ENCODE assay signal across 18 cellular contexts in genomic region chr1:100661176-100661575, GRCh38. TPM values are rescaled to one million over a fixed set of nuclear protein-coding genes. Genes with fewer than 3 reads are reported as not detected.
DNase-seq lines count a peak whose midpoint lies in the region; ATAC-seq and TF ChIP-seq lines count a peak whose summit lies in the region.
"Had no signal": no experiment of that assay in that cellular context is flagged by ENCODE, and none has a peak within 500 bp of the region (broad histone marks: within the 10 kb centered on the region; RNA-seq: fewer than 3 reads in every experiment).

No MANE protein-coding gene starts in this region.

- no peak overlapping the region for H3K27ac Mint-ChIP-seq in natural killer cell treated with Interleukin-12 subunit alpha and Interleukin-12 subunit beta and Interleukin-15 and Interleukin-18, amount 100 ng/mL, for 72 hours
- no peak overlapping the region for H3K27ac Mint-ChIP-seq in activated CD4-positive, alpha-beta T cell treated with anti-CD3 and anti-CD28 coated beads for 36 hours
- H3K27ac Mint-ChIP-seq: CD4-positive, alpha-beta T cell; H9 had no signal

- H3K4me3 Mint-ChIP-seq in natural killer cell treated with Interleukin-12 subunit alpha and Interleukin-12 subunit beta and Interleukin-15 and Interleukin-18, amount 100 ng/mL, for 72 hours, result no peak overlapping the region
- H3K4me3 Mint-ChIP-seq in activated CD4-positive, alpha-beta T cell treated with anti-CD3 and anti-CD28 coated beads for 36 hours, result no peak overlapping the region
- H3K4me3 Mint-ChIP-seq: CD4-positive, alpha-beta T cell; H9 had no signal

- no peaks in the 10 kb centered on the region for H3K9me3 ChIP-seq in body of pancreas
- H3K9me3 ChIP-seq: A549, Caco-2 had no signal

- CTCF ChIA-PET in activated CD4-positive, alpha-beta T cell treated with anti-CD3 and anti-CD28 coated beads for 36 hours (lab: Charles Lee), result no interaction called here

- H3K27ac ChIP-seq in body of pancreas, result no peak overlapping the region
- H3K27ac ChIP-seq: 22Rv1, A549, C4-2B had no signal

- no peaks in the 10 kb centered on the region for H3K4me1 ChIP-seq in body of pancreas
- H3K4me1 ChIP-seq: Caco-2 had no signal

- H3K27me3 Mint-ChIP-seq in natural killer cell treated with Interleukin-12 subunit alpha and Interleukin-12 subunit beta and Interleukin-15 and Interleukin-18, amount 100 ng/mL, for 72 hours, result peaks cover 0 to 7% of the 10 kb centered on the region in 2 donors
- no peaks in the 10 kb centered on the region for H3K27me3 Mint-ChIP-seq in activated CD4-positive, alpha-beta T cell treated with anti-CD3 and anti-CD28 coated beads for 36 hours

- H3K4me1 Mint-ChIP-seq in natural killer cell treated with Interleukin-12 subunit alpha and Interleukin-12 subunit beta and Interleukin-15 and Interleukin-18, amount 100 ng/mL, for 72 hours (ENCODE audit: low read depth in 2 of 2), result no peaks in the 10 kb centered on the region
- no peaks in the 10 kb centered on the region for H3K4me1 Mint-ChIP-seq in activated CD4-positive, alpha-beta T cell treated with anti-CD3 and anti-CD28 coated beads for 36 hours
- H3K4me1 Mint-ChIP-seq: H9 had no signal

- H3K4me3 ChIP-seq in body of pancreas, result no peak overlapping the region
- H3K4me3 ChIP-seq: A549 had no signal

- WGBS in body of pancreas, 2 donors, result 36 to 47% methylated on average over 1 of the region's 1 CpG

- intact Hi-C loops in body of pancreas (cut with DNase I), result no loop called here
- intact Hi-C loops in activated CD4-positive, alpha-beta T cell treated with anti-CD3 and anti-CD28 coated beads for 36 hours (cut with DNase I, micrococcal nuclease), result no loop called here

- peaks cover 5% of the 10 kb centered on the region for H3K36me3 Mint-ChIP-seq in natural killer cell treated with Interleukin-12 subunit alpha and Interleukin-12 subunit beta and Interleukin-15 and Interleukin-18, amount 100 ng/mL, for 72 hours
- no peaks in the 10 kb centered on the region for H3K36me3 Mint-ChIP-seq in activated CD4-positive, alpha-beta T cell treated with anti-CD3 and anti-CD28 coated beads for 36 hours (ENCODE audit: low read depth)

- ATAC-seq in body of pancreas, result no peak
- no peak for ATAC-seq in natural killer cell treated with Interleukin-12 subunit alpha and Interleukin-12 subunit beta and Interleukin-15 and Interleukin-18, amount 100 ng/mL, for 72 hours
- no peak for ATAC-seq in activated CD4-positive, alpha-beta T cell treated with anti-CD3 and anti-CD28 coated beads for 36 hours
- ATAC-seq: A549 had no signal

- DNase-seq in NCI-H2107 treated with DMSO at 0.1 percent for 48 hours (lab: John Stamatoyannopoulos, UW; ENCODE audit: unreplicated experiment) (peak; percentile 4), NCI-H2107 (lab: John Stamatoyannopoulos, UW) (no peak), LHCN-M2 (ENCODE audit: low read depth) (peak; percentile 65), SK-N-DZ (ENCODE audit: low spot score) (peak; percentile 3), renal cortical epithelial cell (ENCODE audit: low read depth) (peak; percentile 16), body of pancreas (no peak)
- DNase-seq in natural killer cell treated with Interleukin-12 subunit alpha and Interleukin-12 subunit beta and Interleukin-15 and Interleukin-18, amount 100 ng/mL, for 72 hours (ENCODE audit: low spot score), result no peak
- DNase-seq in activated CD4-positive, alpha-beta T cell treated with anti-CD3 and anti-CD28 coated beads for 36 hours, result no peak
- DNase-seq: AML-193; Caco-2; CD4-positive, alpha-beta T cell; GDM1; GOT3; H9 had no signal

- POLR2A ChIA-PET in activated CD4-positive, alpha-beta T cell treated with anti-CD3 and anti-CD28 coated beads for 36 hours (lab: Charles Lee), result no interaction called here

- TF ChIP-seq POLR2A in body of pancreas (IDR thresholded peaks at IDR 0.05), result no peak

- no peaks in the 10 kb centered on the region for H3K27me3 ChIP-seq in body of pancreas

- H3K36me3 ChIP-seq in body of pancreas (replicated peaks in 1 of 2; ENCODE audit: insufficient read depth in 1 of 2, low read depth in 2 of 2), result no peaks in the 10 kb centered on the region

- no peaks in the 10 kb centered on the region for H3K9me3 Mint-ChIP-seq in natural killer cell treated with Interleukin-12 subunit alpha and Interleukin-12 subunit beta and Interleukin-15 and Interleukin-18, amount 100 ng/mL, for 72 hours
- H3K9me3 Mint-ChIP-seq in activated CD4-positive, alpha-beta T cell treated with anti-CD3 and anti-CD28 coated beads for 36 hours (ENCODE audit: low read depth), result no peaks in the 10 kb centered on the region
- H3K9me3 Mint-ChIP-seq: CD4-positive, alpha-beta T cell had no signal

- no peak for TF ChIP-seq CTCF in body of pancreas (IDR thresholded peaks at IDR 0.05)

RNA-seq across cellular contexts. Expression of gene VCAM1, which starts 58.4 kb away (rescaled TPM):
- total RNA-seq in LHCN-M2 (2014; rRNA removed) (0.51 and 0.63 TPM in 2 replicates), renal cortical epithelial cell (57.8 and 242 TPM in 2 replicates), body of pancreas (10 to 100 TPM in 1 of 2 donors, 1 to 10 TPM in 1; 9.6 to 22.4 TPM)
- 0.32 TPM for polyA plus RNA-seq in LHCN-M2 (2012)
- polyA plus RNA-seq in SK-N-DZ (2014; cell fraction: cytosol; rRNA removed), result 1.5 and 2.0 TPM in 2 replicates
- polyA plus RNA-seq in SK-N-DZ (2014; cell fraction: nucleus; rRNA removed), result 1.3 and 1.4 TPM in 2 replicates
- total RNA-seq in natural killer cell treated with Interleukin-12 subunit alpha and Interleukin-12 subunit beta and Interleukin-15 and Interleukin-18, amount 100 ng/mL, for 72 hours, result 10 to 100 TPM; 10.7 to 31.5 TPM
- total RNA-seq in activated CD4-positive, alpha-beta T cell treated with anti-CD3 and anti-CD28 coated beads for 36 hours, result not detected
- total RNA-seq: Caco-2; CD4-positive, alpha-beta T cell; HT-29 had no signal

Comparison
In these comparisons a context has a peak if more than half of its experiments do, and no peak if none do; other contexts are left out.
1. DNase-seq: peak in NCI-H2107 treated with DMSO at 0.1 percent for 48 hours (single experiment), LHCN-M2 (single experiment), SK-N-DZ (single experiment) and renal cortical epithelial cell (single experiment); none in NCI-H2107 (single experiment), body of pancreas (0 of 4), natural killer cell treated with Interleukin-12 subunit alpha and Interleukin-12 subunit beta and Interleukin-15 and Interleukin-18, amount 100 ng/mL, for 72 hours (single experiment) and activated CD4-positive, alpha-beta T cell treated with anti-CD3 and anti-CD28 coated beads for 36 hours (single experiment).